Comparison of ENCODE assay signal across 17 cellular contexts in the genomic region with DNA sequence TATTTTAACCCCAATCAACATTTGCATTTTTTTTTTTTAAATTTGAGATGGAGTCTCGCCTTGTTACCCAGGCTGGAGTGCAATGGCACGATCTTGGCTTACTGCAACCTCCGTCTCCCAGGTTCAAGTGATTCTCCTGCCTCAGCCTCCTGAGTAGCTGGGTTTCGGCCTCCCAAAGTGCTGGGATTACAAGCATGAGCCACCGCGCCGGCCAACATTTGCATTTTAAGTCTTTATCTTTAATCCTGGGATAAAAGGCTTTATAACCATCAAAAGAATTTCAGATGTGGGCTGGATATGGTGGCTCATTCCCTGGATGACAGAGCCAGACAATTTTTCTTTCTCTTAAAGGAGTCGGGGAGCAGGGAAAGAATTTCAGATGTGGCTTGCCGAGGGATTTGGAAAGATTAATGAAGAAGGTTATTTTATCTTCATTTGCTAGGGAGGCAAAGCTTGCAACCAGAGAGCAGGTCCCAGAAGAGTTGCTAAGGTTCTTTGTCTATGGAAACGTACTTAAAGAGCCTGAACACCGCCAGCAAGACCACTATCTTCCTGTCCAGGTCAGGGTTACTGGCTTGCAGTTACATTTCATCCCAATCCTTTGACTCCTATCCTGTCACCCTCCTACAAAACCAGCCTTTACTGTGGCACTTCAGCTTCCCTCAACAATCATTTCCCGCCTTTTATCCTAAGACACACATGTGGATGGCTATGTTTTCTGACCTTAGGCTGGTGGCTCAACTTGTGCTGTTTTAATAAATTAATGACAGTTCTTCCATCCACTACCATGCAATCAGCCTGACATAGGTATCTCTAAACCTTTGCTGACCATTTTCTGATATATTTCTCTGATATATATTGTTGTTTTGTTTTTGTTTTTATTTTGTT.
"Had no signal": no experiment of that assay in that cellular context is flagged by ENCODE, and none has a peak within 500 bp of the region (broad histone marks: within the 10 kb centered on the region; RNA-seq: fewer than 3 reads in every experiment).

No MANE protein-coding gene starts in this region.

- H3K27me3 Mint-ChIP-seq: activated T-cell treated with anti-CD3 and anti-CD28 coated beads, Interleukin-2, amount 50 U/mL, for 24 hours; central memory CD8-positive, alpha-beta T cell; naive thymus-derived CD8-positive, alpha-beta T cell had no signal

- ATAC-seq: activated CD4-positive, CD25-positive, alpha-beta regulatory T cell treated with anti-CD3 and anti-CD28 coated beads, Interleukin-2, amount 50 U/mL, for 24 hours; activated CD8-positive, alpha-beta T cell treated with anti-CD3 and anti-CD28 coated beads, Interleukin-2, amount 10 ng/mL, durations not matched to agents 7 days and 5 days; naive thymus-derived CD8-positive, alpha-beta T cell had no signal

- H3K9me3 Mint-ChIP-seq: activated CD4-positive, alpha-beta T cell treated with anti-CD3 and anti-CD28 coated beads, Interleukin-2, amount 10 ng/mL, durations not matched to agents 7 days and 5 days; activated naive CD4-positive, alpha-beta T cell treated with anti-CD3 and anti-CD28 coated beads for 36 hours; activated T-cell treated with anti-CD3 and anti-CD28 coated beads, Interleukin-2, amount 50 U/mL, for 24 hours; central memory CD8-positive, alpha-beta T cell; naive thymus-derived CD8-positive, alpha-beta T cell had no signal

- H3K27ac ChIP-seq: coronary artery had no signal

- DNase-seq: activated CD4-positive, alpha-beta T cell treated with anti-CD3 and anti-CD28 coated beads, Interleukin-2, amount 10 ng/mL, durations not matched to agents 7 days and 5 days; activated CD8-positive, alpha-beta T cell treated with anti-CD3 and anti-CD28 coated beads, Interleukin-2, amount 10 ng/mL, durations not matched to agents 7 days and 5 days; activated naive CD4-positive, alpha-beta T cell treated with anti-CD3 and anti-CD28 coated beads for 36 hours; activated T-cell treated with anti-CD3 and anti-CD28 coated beads, Interleukin-2, amount 50 U/mL, for 24 hours; anterior cingulate cortex; foreskin melanocyte; mesenchymal stem cell; naive thymus-derived CD8-positive, alpha-beta T cell; nucleus accumbens; stimulated activated CD4-positive, alpha-beta T cell treated with anti-CD3 and anti-CD28 coated beads, Interleukin-12 subunit alpha, Interleukin-12 subunit beta, amount 100 ng/mL, for 4 hours; stimulated activated CD4-positive, alpha-beta T cell treated with anti-CD3 and anti-CD28 coated beads, Interleukin-1b, Interleukin-23, amount 100 ng/mL, for 48 hours; stimulated activated CD8-positive, alpha-beta memory T cell treated with anti-CD3 and anti-CD28 coated beads, Interleukin-4, amount 100 ng/mL, for 48 hours; stimulated activated naive CD4-positive, alpha-beta T cell; T1000 had no signal

- H3K27ac Mint-ChIP-seq: activated CD4-positive, alpha-beta T cell treated with anti-CD3 and anti-CD28 coated beads, Interleukin-2, amount 10 ng/mL, durations not matched to agents 7 days and 5 days; activated CD8-positive, alpha-beta T cell treated with anti-CD3 and anti-CD28 coated beads, Interleukin-2, amount 10 ng/mL, durations not matched to agents 7 days and 5 days; activated naive CD4-positive, alpha-beta T cell treated with anti-CD3 and anti-CD28 coated beads for 36 hours; activated T-cell treated with anti-CD3 and anti-CD28 coated beads, Interleukin-2, amount 50 U/mL, for 24 hours; naive thymus-derived CD8-positive, alpha-beta T cell had no signal

- H3K4me3 Mint-ChIP-seq: activated CD4-positive, alpha-beta T cell treated with anti-CD3 and anti-CD28 coated beads, Interleukin-2, amount 10 ng/mL, durations not matched to agents 7 days and 5 days; activated CD8-positive, alpha-beta T cell treated with anti-CD3 and anti-CD28 coated beads, Interleukin-2, amount 10 ng/mL, durations not matched to agents 7 days and 5 days; activated naive CD4-positive, alpha-beta T cell treated with anti-CD3 and anti-CD28 coated beads for 36 hours; activated T-cell treated with anti-CD3 and anti-CD28 coated beads, Interleukin-2, amount 50 U/mL, for 24 hours; central memory CD8-positive, alpha-beta T cell; naive thymus-derived CD8-positive, alpha-beta T cell had no signal

- H3K4me3 ChIP-seq: coronary artery had no signal

- H3K36me3 Mint-ChIP-seq: naive thymus-derived CD8-positive, alpha-beta T cell had no signal
